Comparison of ENCODE assay signal across 16 cellular contexts in the genomic region with DNA sequence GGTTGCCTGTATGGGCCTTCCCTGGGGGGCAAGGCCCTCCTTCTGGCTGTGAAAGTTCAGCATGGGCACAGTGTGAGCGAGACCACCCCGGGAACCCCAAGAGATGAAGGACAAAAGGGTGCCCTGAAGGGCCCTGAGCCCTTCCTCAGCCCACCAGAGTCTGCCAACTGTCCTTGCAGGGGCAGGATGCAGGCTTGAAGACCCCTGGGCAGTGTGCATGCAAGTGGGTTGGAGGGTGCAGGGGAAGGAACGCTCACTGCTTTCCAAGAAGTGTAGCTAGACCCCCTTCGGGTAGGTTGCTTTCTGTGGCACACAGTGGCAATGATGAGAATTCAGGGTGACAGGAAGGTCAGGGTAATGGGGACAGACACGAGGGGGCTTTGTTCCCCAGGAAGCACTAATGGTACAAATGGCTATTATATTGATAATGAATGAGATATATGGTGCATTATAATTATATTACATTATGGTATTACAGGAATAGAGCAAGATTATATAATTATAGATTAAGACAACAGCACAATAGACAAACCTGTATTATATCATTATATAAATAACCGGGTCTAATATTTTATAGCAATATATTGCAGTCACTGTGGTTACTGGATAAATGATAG.
"Had no signal": no experiment of that assay in that cellular context is flagged by ENCODE, and none has a peak within 500 bp of the region (broad histone marks: within the 10 kb centered on the region; RNA-seq: fewer than 3 reads in every experiment).

No MANE protein-coding gene starts in this region.

- H3K27ac ChIP-seq: ascending aorta, epithelial cell of prostate, foreskin keratinocyte, parathyroid adenoma, VCaP had no signal

- H3K4me1 Mint-ChIP-seq: stimulated activated memory B cell treated with anti-CD40 and anti-IgM and Interleukin-4, amounts not matched to agents 10 μg/mL and 1 μg/mL and 100 μg/mL, for 72 hours had no signal

- H3K4me1 ChIP-seq: ascending aorta, foreskin keratinocyte, parathyroid adenoma had no signal

- DNase-seq: activated CD4-positive, CD25-positive, alpha-beta regulatory T cell treated with anti-CD3 and anti-CD28 coated beads, Interleukin-2, amount 50 U/mL, for 72 hours; activated CD8-positive, alpha-beta memory T cell treated with anti-CD3 and anti-CD28 coated beads for 24 hours; activated CD8-positive, alpha-beta memory T cell treated with anti-CD3 and anti-CD28 coated beads, Interleukin-2, amount 50 U/mL, for 48 hours; activated effector memory CD4-positive, alpha-beta T cell treated with Interleukin-2 at 50 U/mL for 16 hours; activated naive CD4-positive, alpha-beta T cell treated with anti-CD3 and anti-CD28 coated beads, Interleukin-2, amount 50 U/mL, for 16 hours; activated T-cell treated with anti-CD3 and anti-CD28 coated beads, Interleukin-2, amount 50 U/mL, for 48 hours; foreskin keratinocyte; mammary epithelial cell; spleen; stimulated activated CD4-positive, alpha-beta T cell treated with anti-CD3 and anti-CD28 coated beads, Interleukin-4, amount 100 ng/mL, for 4 hours; T-helper 2 cell had no signal

- H3K27me3 ChIP-seq: ascending aorta, foreskin keratinocyte, spleen had no signal

- H3K4me3 ChIP-seq: ascending aorta, spleen had no signal

- H3K9ac ChIP-seq: parathyroid adenoma had no signal

- H3K27ac Mint-ChIP-seq: stimulated activated memory B cell treated with anti-CD40 and anti-IgM and Interleukin-4, amounts not matched to agents 10 μg/mL and 1 μg/mL and 100 μg/mL, for 72 hours had no signal

- H3K9me3 ChIP-seq: ascending aorta, spleen had no signal

- H3K27me3 Mint-ChIP-seq: stimulated activated memory B cell treated with anti-CD40 and anti-IgM and Interleukin-4, amounts not matched to agents 10 μg/mL and 1 μg/mL and 100 μg/mL, for 72 hours had no signal

- H3K4me3 Mint-ChIP-seq: stimulated activated memory B cell treated with anti-CD40 and anti-IgM and Interleukin-4, amounts not matched to agents 10 μg/mL and 1 μg/mL and 100 μg/mL, for 72 hours had no signal

- ATAC-seq: foreskin keratinocyte; stimulated activated memory B cell treated with anti-CD40 and anti-IgM and Interleukin-4, amounts not matched to agents 10 μg/mL and 1 μg/mL and 100 μg/mL, for 72 hours had no signal

- H3K79me2 ChIP-seq: parathyroid adenoma had no signal

- H2AFZ ChIP-seq: parathyroid adenoma had no signal
